Comparison of ENCODE assay signal across 24 cellular contexts in the genomic region with DNA sequence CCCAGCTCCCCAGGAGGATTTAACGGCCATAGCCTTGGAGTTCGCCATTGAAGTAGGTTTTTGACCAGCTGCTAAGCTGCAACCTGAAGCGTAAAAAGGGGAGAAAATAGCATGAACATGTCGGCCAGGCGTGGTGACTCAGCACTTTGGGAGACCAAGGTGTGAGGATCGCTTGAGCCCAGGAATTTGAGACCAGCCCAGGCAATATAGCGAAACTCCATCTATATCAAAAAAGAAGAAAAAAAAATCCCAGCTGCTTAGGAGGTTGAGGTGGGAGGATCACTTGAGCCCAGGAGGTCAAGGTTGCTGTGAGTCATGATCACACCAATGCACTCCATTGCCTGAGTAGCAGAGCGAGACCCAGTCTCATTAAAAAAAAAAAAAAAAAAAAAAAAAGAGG. TPM values are rescaled to one million over a fixed set of nuclear protein-coding genes. Genes with fewer than 3 reads are reported as not detected.
DNase-seq lines count a peak whose midpoint lies in the region; ATAC-seq and TF ChIP-seq lines count a peak whose summit lies in the region.
"Had no signal": no experiment of that assay in that cellular context is flagged by ENCODE, and none has a peak within 500 bp of the region (broad histone marks: within the 10 kb centered on the region; RNA-seq: fewer than 3 reads in every experiment).

No MANE protein-coding gene starts in this region.

- TF ChIP-seq CTCF in WTC11 (IDR thresholded peaks at IDR 0.05), result no peak

- H3K4me3 Mint-ChIP-seq in WTC11, result no peak overlapping the region
- H3K4me3 Mint-ChIP-seq: activated CD8-positive, alpha-beta T cell treated with anti-CD3 and anti-CD28 coated beads for 36 hours; activated naive CD4-positive, alpha-beta T cell treated with anti-CD3 and anti-CD28 coated beads, Interleukin-2, amount 50 U/mL, for 24 hours; activated T-helper 17 cell treated with anti-CD3 and anti-CD28 coated beads, Interleukin-2, amount 50 U/mL, for 72 hours; IgD-negative memory B cell; natural killer cell; T-helper 1 cell treated with Interleukin-12 subunit alpha and Interleukin-12 subunit beta and Interleukin-4 antibody, amounts not matched to agents 30 μg/mL and 1 μg/mL, for 36 hours had no signal

- H3K36me3 Mint-ChIP-seq in WTC11, result no peaks in the 10 kb centered on the region
- H3K36me3 Mint-ChIP-seq: activated naive CD4-positive, alpha-beta T cell treated with anti-CD3 and anti-CD28 coated beads, Interleukin-2, amount 50 U/mL, for 24 hours; IgD-negative memory B cell; natural killer cell had no signal

- CTCF ChIA-PET in WTC11 (lab: Charles Lee), result interaction anchor here (0.6 kb wide), 1 partner anchor 67 kb away, joined by 3 read pairs; no protein-coding TSS in a partner anchor

- H3K27ac Mint-ChIP-seq in WTC11, result no peak overlapping the region
- H3K27ac Mint-ChIP-seq: activated CD8-positive, alpha-beta T cell treated with anti-CD3 and anti-CD28 coated beads for 36 hours; activated naive CD4-positive, alpha-beta T cell treated with anti-CD3 and anti-CD28 coated beads, Interleukin-2, amount 50 U/mL, for 24 hours; activated T-helper 17 cell treated with anti-CD3 and anti-CD28 coated beads, Interleukin-2, amount 50 U/mL, for 72 hours; IgD-negative memory B cell; natural killer cell; T-helper 1 cell treated with Interleukin-12 subunit alpha and Interleukin-12 subunit beta and Interleukin-4 antibody, amounts not matched to agents 30 μg/mL and 1 μg/mL, for 36 hours had no signal

- POLR2A ChIA-PET in WTC11 (lab: Charles Lee), result interaction anchor here (0.6 to 1.0 kb wide), 4 partner anchors 9 to 572 kb away, joined by 3 to 8 read pairs (median 5); a partner anchor contains a TSS

- DNase-seq in EH (ENCODE audit: low read depth) (peak; percentile 13), HCEC 1CT (peak; percentile 43), WTC11 (ENCODE audit: low spot score) (no peak), kidney glomerular epithelial cell (lab: John Stamatoyannopoulos, UW) (peak; percentile 61), 8988T (no peak), MV-4-11 (lab: John Stamatoyannopoulos, UW) (no peak), GOT3 (lab: John Stamatoyannopoulos, UW) (no peak)
- DNase-seq: activated CD8-positive, alpha-beta T cell treated with anti-CD3 and anti-CD28 coated beads for 36 hours; cortex of kidney; hippocampal formation; natural killer cell; NCI-H1417; NCI-H2107; NCI-H510A; SK-N-SH; stimulated activated naive CD8-positive, alpha-beta T cell treated with anti-CD3 and anti-CD28 coated beads, Interleukin-15, Interleukin-2, amounts not matched to agents 100 U/mL and 50 U/mL, for 24 hours; testis had no signal

- ATAC-seq in WTC11 (no peak), HG02610 (IDR thresholded peaks at IDR 0.05; ENCODE audit: unreplicated experiment) (no peak)
- ATAC-seq: activated CD4-positive, CD25-positive, alpha-beta regulatory T cell treated with anti-CD3 and anti-CD28 coated beads, Interleukin-2, amount 50 U/mL, for 24 hours; activated CD8-positive, alpha-beta T cell treated with anti-CD3 and anti-CD28 coated beads for 36 hours; activated T-helper 17 cell treated with anti-CD3 and anti-CD28 coated beads, Interleukin-2, amount 50 U/mL, for 72 hours; HCT116; natural killer cell; stimulated activated naive CD8-positive, alpha-beta T cell treated with anti-CD3 and anti-CD28 coated beads, Interleukin-15, Interleukin-2, amounts not matched to agents 100 U/mL and 50 U/mL, for 24 hours had no signal

- H3K27me3 Mint-ChIP-seq in WTC11 (ENCODE audit: low read depth), result no peaks in the 10 kb centered on the region; the same call in 1 of the 2 replicates
- H3K27me3 Mint-ChIP-seq: activated CD8-positive, alpha-beta T cell treated with anti-CD3 and anti-CD28 coated beads for 36 hours; activated naive CD4-positive, alpha-beta T cell treated with anti-CD3 and anti-CD28 coated beads, Interleukin-2, amount 50 U/mL, for 24 hours; activated T-helper 17 cell treated with anti-CD3 and anti-CD28 coated beads, Interleukin-2, amount 50 U/mL, for 72 hours had no signal

- peaks cover 7% of the 10 kb centered on the region for H3K4me1 Mint-ChIP-seq in WTC11
- H3K4me1 Mint-ChIP-seq: activated naive CD4-positive, alpha-beta T cell treated with anti-CD3 and anti-CD28 coated beads, Interleukin-2, amount 50 U/mL, for 24 hours; activated T-helper 17 cell treated with anti-CD3 and anti-CD28 coated beads, Interleukin-2, amount 50 U/mL, for 72 hours; IgD-negative memory B cell; natural killer cell had no signal

- peaks cover 3% of the 10 kb centered on the region; the same call in 1 of the 2 replicates for H3K9me3 Mint-ChIP-seq in WTC11
- H3K9me3 Mint-ChIP-seq: activated CD8-positive, alpha-beta T cell treated with anti-CD3 and anti-CD28 coated beads for 36 hours; activated naive CD4-positive, alpha-beta T cell treated with anti-CD3 and anti-CD28 coated beads, Interleukin-2, amount 50 U/mL, for 24 hours; activated T-helper 17 cell treated with anti-CD3 and anti-CD28 coated beads, Interleukin-2, amount 50 U/mL, for 72 hours; natural killer cell; T-helper 1 cell treated with Interleukin-12 subunit alpha and Interleukin-12 subunit beta and Interleukin-4 antibody, amounts not matched to agents 30 μg/mL and 1 μg/mL, for 36 hours had no signal

TF ChIP-seq in WTC11, 78 proteins besides CTCF, POLR2A, EP300 and RAD21:
- TF ChIP-seq ZNF138 (CRISPR knock-in tag; conservative IDR thresholded peaks at IDR 0.05) (no peak), NFE2L1 (CRISPR knock-in tag; IDR thresholded peaks at IDR 0.05) (peak; percentile 93)
TF ChIP-seq in WTC11: peak in this region for 1.

RNA-seq across cellular contexts. Expression of a gene that starts 32.2 kb away (rescaled TPM):
- 36.5 to 41.4 TPM (median 37.2 TPM) in 3 replicates for total RNA-seq in WTC11 (2021)

RNA-seq across cellular contexts. Expression of a gene that starts 33.8 kb away (rescaled TPM):
- total RNA-seq in WTC11 (2021), result 34.5 to 36.1 TPM (median 36.0 TPM) in 3 replicates

Comparison
In these comparisons a context has a peak if more than half of its experiments do, and no peak if none do; other contexts are left out.
1. DNase-seq: peak in EH (single experiment), HCEC 1CT (single experiment) and kidney glomerular epithelial cell (single experiment); none in WTC11 (single experiment), 8988T (single experiment), MV-4-11 (single experiment) and GOT3 (single experiment).